ENCODE assay signal across 16 cellular contexts in genomic region chr1:8222789-8223188, GRCh38.
"Had no signal": no experiment of that assay in that cellular context is flagged by ENCODE, and none has a peak within 500 bp of the region (broad histone marks: within the 10 kb centered on the region; RNA-seq: fewer than 3 reads in every experiment).

No MANE protein-coding gene starts in this region.

- DNase-seq: activated B cell treated with CpG ODN at 0.5 μM for 24 hours; activated CD4-positive, alpha-beta T cell treated with anti-CD3 and anti-CD28 coated beads, Interleukin-2, amount 10 ng/mL, durations not matched to agents 24 days and 14 days; activated naive CD4-positive, alpha-beta T cell; aorta; endodermal cell; erythroblast; hypothalamus; immature natural killer cell; naive thymus-derived CD4-positive, alpha-beta T cell; stimulated activated CD4-positive, alpha-beta T cell treated with anti-CD3 and anti-CD28 coated beads, Interleukin-4, amount 100 ng/mL, for 4 hours; stimulated activated naive CD8-positive, alpha-beta T cell treated with anti-CD3 and anti-CD28 coated beads, Interleukin-15, amount 100 ng/mL, for 72 hours had no signal

- H3K9me3 ChIP-seq: breast epithelium, neutrophil had no signal

- H3K36me3 ChIP-seq: breast epithelium, neutrophil had no signal

- H3K27ac Mint-ChIP-seq: activated B cell treated with CpG ODN at 0.5 μM for 24 hours; activated CD4-positive, alpha-beta T cell treated with anti-CD3 and anti-CD28 coated beads, Interleukin-2, amount 10 ng/mL, durations not matched to agents 24 days and 14 days; activated T-helper 1 cell treated with anti-CD3 and anti-CD28 coated beads, Interleukin-12 subunit alpha, Interleukin-12 subunit beta, Interleukin-2, Interleukin-4 antibody, amounts not matched to agents 30 ng/mL and 10 ng/mL and 1 ng/mL, durations not matched to agents 14 hours and 24 hours and 36 hours; endodermal cell; immature natural killer cell; naive thymus-derived CD4-positive, alpha-beta T cell; stimulated activated naive CD8-positive, alpha-beta T cell treated with anti-CD3 and anti-CD28 coated beads, Interleukin-15, amount 100 ng/mL, for 72 hours had no signal

- H3K27ac ChIP-seq: breast epithelium, neutrophil, skin epidermis had no signal

- H3K9me3 Mint-ChIP-seq: activated B cell treated with CpG ODN at 0.5 μM for 24 hours, immature natural killer cell had no signal

- H3K4me3 Mint-ChIP-seq: activated B cell treated with CpG ODN at 0.5 μM for 24 hours; activated CD4-positive, alpha-beta T cell treated with anti-CD3 and anti-CD28 coated beads, Interleukin-2, amount 10 ng/mL, durations not matched to agents 24 days and 14 days; activated T-helper 1 cell treated with anti-CD3 and anti-CD28 coated beads, Interleukin-12 subunit alpha, Interleukin-12 subunit beta, Interleukin-2, Interleukin-4 antibody, amounts not matched to agents 30 ng/mL and 10 ng/mL and 1 ng/mL, durations not matched to agents 14 hours and 24 hours and 36 hours; endodermal cell; immature natural killer cell; naive thymus-derived CD4-positive, alpha-beta T cell; stimulated activated naive CD8-positive, alpha-beta T cell treated with anti-CD3 and anti-CD28 coated beads, Interleukin-15, amount 100 ng/mL, for 72 hours had no signal

- ATAC-seq: naive thymus-derived CD4-positive, alpha-beta T cell; stimulated activated naive CD8-positive, alpha-beta T cell treated with anti-CD3 and anti-CD28 coated beads, Interleukin-15, amount 100 ng/mL, for 72 hours had no signal

- H3K27me3 ChIP-seq: breast epithelium had no signal

- H3K4me3 ChIP-seq: breast epithelium, lung, skin epidermis had no signal
